8 cellular contexts compared by ENCODE assay signal in the genomic region with DNA sequence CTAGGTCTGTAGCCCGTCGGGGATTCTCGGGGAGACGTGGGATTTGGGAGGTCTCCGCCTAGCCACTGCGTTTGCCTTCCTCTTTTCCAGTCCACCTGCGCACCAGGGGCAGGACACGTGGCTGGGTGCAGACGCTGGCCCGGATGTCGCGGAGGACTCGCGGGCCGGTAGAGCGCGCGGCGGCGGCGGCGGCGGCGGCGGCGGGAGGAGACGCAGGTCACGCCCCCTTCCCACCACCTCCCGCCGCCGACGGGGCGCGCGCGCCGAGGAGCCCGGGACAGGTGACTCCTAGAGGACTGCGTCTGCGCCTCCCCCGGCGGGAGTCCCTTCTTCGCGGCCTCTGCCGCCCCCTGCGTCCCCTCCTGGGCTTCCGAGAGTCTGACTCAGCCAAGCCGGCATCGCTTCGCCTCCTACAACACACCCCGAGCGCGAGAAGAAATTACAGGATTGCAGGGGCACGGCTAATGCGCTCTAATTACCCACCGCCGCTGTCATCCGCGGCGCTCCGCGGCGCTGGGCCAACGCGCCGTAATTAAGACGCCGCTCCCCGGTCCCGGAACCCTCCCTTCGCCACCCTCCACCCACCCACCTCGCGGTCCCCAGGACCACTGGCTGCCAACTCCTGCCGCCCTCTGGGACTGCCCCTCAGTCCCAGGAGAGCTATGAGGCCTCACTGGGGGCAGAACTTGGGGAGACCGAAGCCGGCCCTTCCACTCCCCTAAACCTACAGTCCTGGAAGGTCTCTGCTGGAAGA.
DNase-seq lines count a peak whose midpoint lies in the region; ATAC-seq and TF ChIP-seq lines count a peak whose summit lies in the region.

No MANE protein-coding gene starts in this region.

- H3K4me3 ChIP-seq in GM23338 (peak overlapping the region; percentile 74), OCI-LY7 (ENCODE audit: low read depth, low read length, poor library complexity, severe bottlenecking) (peak overlapping the region; percentile 22), heart right ventricle (peak overlapping the region; percentile 6 to 45 (median 40)), aorta (ENCODE audit: low read length in 2 of 2) (no peak overlapping the region), SJCRH30 (no peak overlapping the region)

- H3K36me3 ChIP-seq in GM23338 (ENCODE audit: insufficient read depth), result no peaks in the 10 kb centered on the region
- H3K36me3 ChIP-seq in OCI-LY7 (ENCODE audit: insufficient read depth, low read length), result no peaks in the 10 kb centered on the region
- no peaks in the 10 kb centered on the region for H3K36me3 ChIP-seq in heart right ventricle
- H3K36me3 ChIP-seq in aorta (ENCODE audit: control insufficient read depth in 1 of 2, insufficient read depth in 2 of 2, low read length in 1 of 2), result no peaks in the 10 kb centered on the region
- H3K36me3 ChIP-seq in SJCRH30, result no peaks in the 10 kb centered on the region

- intact Hi-C loops in OCI-LY7 (cut with micrococcal nuclease; ENCODE audit: unreplicated experiment), result loop anchor here (5.0 kb wide), 3 partner anchors 70 to 335 kb away; no protein-coding TSS in a partner anchor
- intact Hi-C loops in heart right ventricle (cut with DNase I), result loop anchor here in 3 of 10 donors (5.0 kb wide), 3 partner anchors 60 to 230 kb away; a partner anchor contains a TSS
- intact Hi-C loops in aorta (cut with DNase I), result loop anchor here (2.0 to 5.0 kb wide), 3 partner anchors 55 to 230 kb away; no protein-coding TSS in a partner anchor

- POLR2A ChIA-PET in OCI-LY7 (lab: Charles Lee), result no interaction called here

- H3K36me3 Mint-ChIP-seq in GM23338 (ENCODE audit: low read depth), result peaks cover 5% of the 10 kb centered on the region; the same call in 1 of the 3 replicates

- H3K27me3 ChIP-seq in GM23338 (ENCODE audit: insufficient read depth), result peaks cover 30% of the 10 kb centered on the region
- peaks cover 0 to 75% (median 27%) of the 10 kb centered on the region in 7 donors for H3K27me3 ChIP-seq in heart right ventricle
- H3K27me3 ChIP-seq in aorta (ENCODE audit: control insufficient read depth in 1 of 2, insufficient read depth in 2 of 2, low read length in 1 of 2), result no peaks in the 10 kb centered on the region
- H3K27me3 ChIP-seq in SJCRH30, result no peaks in the 10 kb centered on the region

- peak overlapping the region; percentile 86 for H3K4me2 ChIP-seq in GM23338
- peak overlapping the region; percentile 32; the same call in 1 of the 2 replicates for H3K4me2 ChIP-seq in OCI-LY7 (ENCODE audit: low read length)

- TF ChIP-seq CTCF in GM23338 (conservative IDR thresholded peaks at IDR 0.05; ENCODE audit: low read depth in 2 of 2) (peak in 1 of 2 experiments; percentile 28; a peak in 1 of 4 replicates), OCI-LY7 (conservative IDR thresholded peaks at IDR 0.05; ENCODE audit: low read length) (no peak), heart right ventricle (IDR thresholded peaks at IDR 0.05) (peak in 4 of 9 donors; percentile 21 to 43 (median 34))

- H3K79me2 ChIP-seq in GM23338 (replicated peaks; ENCODE audit: insufficient read depth) (no peaks in the 10 kb centered on the region), OCI-LY7 (ENCODE audit: insufficient read depth, low read depth, low read length) (no peaks in the 10 kb centered on the region)

- peaks cover 66% of the 10 kb centered on the region for H3K4me1 Mint-ChIP-seq in GM23338

- H3K27ac ChIP-seq in GM23338 (ENCODE audit: low read depth) (peak overlapping the region; percentile 80; the same call in 1 of the 2 replicates), OCI-LY7 (ENCODE audit: low read depth, low read length, poor library complexity, severe bottlenecking) (no peak overlapping the region), heart right ventricle (peak overlapping the region in 9 of 10 donors; percentile 53 to 95 (median 90)), aorta (ENCODE audit: low read depth in 1 of 2, low read length in 2 of 2) (no peak overlapping the region), SJCRH30 (no peak overlapping the region)

- CTCF ChIA-PET in OCI-LY7 (lab: Charles Lee; ENCODE audit: unreplicated experiment), result no interaction called here

- no peak overlapping the region for H3K27ac Mint-ChIP-seq in GM23338

- ATAC-seq in GM23338, result peak; percentile 33
- peak; percentile 15 to 59 (median 36) for ATAC-seq in heart right ventricle
- peak; percentile 41 for ATAC-seq in aorta (ENCODE audit: low FRiP score)

- H3K9me2 ChIP-seq in GM23338 (ENCODE audit: insufficient read depth), result no peaks in the 10 kb centered on the region
- H3K9me2 ChIP-seq in OCI-LY7 (ENCODE audit: insufficient read depth, low read length), result no peaks in the 10 kb centered on the region

- peaks cover 6% of the 10 kb centered on the region for H3K9me3 Mint-ChIP-seq in GM23338

- peaks cover 29% of the 10 kb centered on the region for H3K27me3 Mint-ChIP-seq in GM23338 (ENCODE audit: insufficient read depth, low read depth, poor library complexity)

- H4K20me1 ChIP-seq in GM23338 (replicated peaks; ENCODE audit: insufficient read depth) (no peaks in the 10 kb centered on the region), OCI-LY7 (ENCODE audit: insufficient read depth, low read length) (no peaks in the 10 kb centered on the region)

- WGBS in heart right ventricle, 2 donors, result 5 to 6% methylated on average over 65 to 76 of the region's 76 CpGs
- WGBS in aorta, 2 donors, result 5% methylated on average over 69 to 76 of the region's 76 CpGs

- peak overlapping the region; percentile 93 for H2AFZ ChIP-seq in GM23338
- no peak overlapping the region for H2AFZ ChIP-seq in OCI-LY7 (ENCODE audit: low read length)

- no TSS peak for BruUV-seq in OCI-LY7 (replicated peaks; lab: Mats Ljungman, UMichigan)

- H3K4me1 ChIP-seq in GM23338 (ENCODE audit: insufficient read depth) (peaks cover 56% of the 10 kb centered on the region), OCI-LY7 (ENCODE audit: insufficient read depth, low read length, poor library complexity, severe bottlenecking) (peaks cover 15% of the 10 kb centered on the region), heart right ventricle (peaks cover 8 to 64% (median 25%) of the 10 kb centered on the region in 9 donors), aorta (ENCODE audit: control insufficient read depth in 1 of 2, insufficient read depth in 2 of 2, low read length in 2 of 2) (no peaks in the 10 kb centered on the region), SJCRH30 (peaks cover 12% of the 10 kb centered on the region)

- peaks cover 15% of the 10 kb centered on the region for H3F3A ChIP-seq in GM23338 (replicated peaks; ENCODE audit: low read depth)

- DNase-seq in AG08395 (ENCODE audit: low spot score) (peak; percentile 37), GM23338 (ENCODE audit: low spot score) (peak; percentile 78), OCI-LY7 (ENCODE audit: low spot score) (peak; percentile 15), heart right ventricle (peak; percentile 44 to 64), retina (peak; percentile 88), aorta (peak; percentile 72 to 86), SJCRH30 (no peak)
- peak; percentile 64 for DNase-seq in activated naive CD4-positive, alpha-beta T cell treated with Interleukin-2 at 50 U/mL for 16 hours

- H3K9me3 ChIP-seq in OCI-LY7 (ENCODE audit: low read length), result no peaks in the 10 kb centered on the region
- H3K9me3 ChIP-seq in heart right ventricle, result no peaks in the 10 kb centered on the region
- H3K9me3 ChIP-seq in aorta (ENCODE audit: control insufficient read depth, low read length), result no peaks in the 10 kb centered on the region
- H3K9me3 ChIP-seq in SJCRH30 (replicated peaks), result no peaks in the 10 kb centered on the region

- peak overlapping the region; percentile 70 for H3K4me3 Mint-ChIP-seq in GM23338

TF ChIP-seq in GM23338, 12 proteins besides CTCF, POLR2A, EP300 and RAD21 (continues in another document):
- TF ChIP-seq EZH2phosphoT487 (IDR thresholded peaks at IDR 0.05; ENCODE audit: unreplicated experiment), result no peak
- TF ChIP-seq, protein P1, sequence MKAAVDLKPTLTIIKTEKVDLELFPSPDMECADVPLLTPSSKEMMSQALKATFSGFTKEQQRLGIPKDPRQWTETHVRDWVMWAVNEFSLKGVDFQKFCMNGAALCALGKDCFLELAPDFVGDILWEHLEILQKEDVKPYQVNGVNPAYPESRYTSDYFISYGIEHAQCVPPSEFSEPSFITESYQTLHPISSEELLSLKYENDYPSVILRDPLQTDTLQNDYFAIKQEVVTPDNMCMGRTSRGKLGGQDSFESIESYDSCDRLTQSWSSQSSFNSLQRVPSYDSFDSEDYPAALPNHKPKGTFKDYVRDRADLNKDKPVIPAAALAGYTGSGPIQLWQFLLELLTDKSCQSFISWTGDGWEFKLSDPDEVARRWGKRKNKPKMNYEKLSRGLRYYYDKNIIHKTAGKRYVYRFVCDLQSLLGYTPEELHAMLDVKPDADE (IDR thresholded peaks at IDR 0.05), result no peak
- TF ChIP-seq ZNF331 (CRISPR knock-in tag; IDR thresholded peaks at IDR 0.05; ENCODE audit: low read depth), result no peak
- TF ChIP-seq JUNB (IDR thresholded peaks at IDR 0.05; ENCODE audit: unreplicated experiment), result no peak
- no peak for TF ChIP-seq ZNF114 (CRISPR knock-in tag; IDR thresholded peaks at IDR 0.05)
- TF ChIP-seq EZH2 (IDR thresholded peaks at IDR 0.05; ENCODE audit: low read depth, unreplicated experiment), result no peak
- TF ChIP-seq NANOG (IDR thresholded peaks at IDR 0.05; ENCODE audit: borderline replicate concordance), result no peak
- TF ChIP-seq CREB1 (CRISPR knock-in tag; IDR thresholded peaks at IDR 0.05; ENCODE audit: low read depth), result no peak
- TF ChIP-seq STAT1 (IDR thresholded peaks at IDR 0.05; ENCODE audit: unreplicated experiment), result no peak
- TF ChIP-seq POLR2AphosphoS5 (IDR thresholded peaks at IDR 0.05; ENCODE audit: low read depth), result no peak; the same call in 1 of the 2 replicates

Comparison
In these comparisons a context has a peak if more than half of its experiments do, and no peak if none do; other contexts are left out.
1. DNase-seq: peak in AG08395 (single experiment), GM23338 (single experiment), OCI-LY7 (single experiment), activated naive CD4-positive, alpha-beta T cell treated with Interleukin-2 at 50 U/mL for 16 hours (single experiment), heart right ventricle (2 of 2), retina (single experiment) and aorta (2 of 2); none in SJCRH30 (0 of 2).
2. H3K27ac ChIP-seq: peak in GM23338 (single experiment) and heart right ventricle (9 of 10); none in OCI-LY7 (single experiment), aorta (0 of 2) and SJCRH30 (single experiment).
3. H3K4me3 ChIP-seq: peak in GM23338 (single experiment), OCI-LY7 (single experiment) and heart right ventricle (10 of 10); none in aorta (0 of 2) and SJCRH30 (single experiment).
4. Peak in every context shown above with its lines, with median percentiles within 50 percentile points of each other: ATAC-seq.